ENCODE assay signal across 9 cellular contexts in the genomic region with DNA sequence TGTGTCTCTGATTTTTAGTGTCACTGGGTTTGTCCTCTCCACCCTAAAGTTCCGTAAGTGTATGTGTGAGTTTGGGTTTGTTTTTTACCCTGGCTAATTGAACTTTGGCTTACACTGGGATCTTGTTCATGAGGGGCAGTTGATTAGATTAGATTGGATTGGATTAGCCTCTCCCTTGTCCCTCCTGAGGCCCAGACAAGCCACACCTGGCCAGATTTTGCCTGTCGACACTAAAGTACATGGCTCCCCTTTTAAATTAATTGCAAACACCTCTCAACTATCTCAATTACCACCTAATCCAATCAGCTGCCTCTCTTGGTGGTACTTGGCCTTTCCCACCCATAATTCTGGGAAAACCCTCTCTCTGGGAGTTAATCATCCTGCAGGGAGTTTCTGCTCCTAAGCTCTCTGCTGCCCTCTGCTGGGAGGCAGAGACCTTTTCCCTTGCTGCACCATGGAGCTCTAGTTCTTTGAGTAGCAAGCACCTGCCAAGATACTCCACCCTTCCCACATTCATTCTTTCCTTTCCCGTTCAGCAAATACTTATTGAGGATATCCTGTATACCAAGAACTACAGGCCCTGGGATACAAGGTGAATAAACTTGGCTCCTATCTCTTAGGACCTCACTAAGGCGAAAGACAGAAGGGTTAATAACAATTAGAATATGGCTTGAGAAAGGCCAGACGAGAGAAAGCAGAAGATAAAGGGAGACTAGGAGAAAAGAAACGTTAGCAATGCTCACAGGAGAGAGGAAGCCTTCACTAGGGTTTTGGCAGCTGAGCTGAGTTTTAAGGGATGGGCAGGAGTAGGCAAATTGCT. TPM values are rescaled to one million over a fixed set of nuclear protein-coding genes. Genes with fewer than 3 reads are reported as not detected.
DNase-seq lines count a peak whose midpoint lies in the region; ATAC-seq lines count a peak whose summit lies in the region.
"Had no signal": no experiment of that assay in that cellular context is flagged by ENCODE, and none has a peak within 500 bp of the region (broad histone marks: within the 10 kb centered on the region; RNA-seq: fewer than 3 reads in every experiment).

No MANE protein-coding gene starts in this region.

- no peak overlapping the region for H3K4me3 Mint-ChIP-seq in central memory CD8-positive, alpha-beta T cell
- H3K4me3 Mint-ChIP-seq: stimulated activated naive CD8-positive, alpha-beta T cell treated with anti-CD3 and anti-CD28 coated beads, Interleukin-15, Interleukin-2, amounts not matched to agents 100 ng/mL and 50 ng/mL, for 24 hours had no signal

- DNase-seq in activated gamma-delta T cell treated with Interleukin-2 at 50 U/mL for 16 hours (peak; percentile 54), activated gamma-delta T cell (lab: John Stamatoyannopoulos, UW) (no peak), NCI-H2171 treated with DMSO at 0.1 percent for 48 hours (lab: John Stamatoyannopoulos, UW) (peak; percentile 77), left colon (peak; percentile 70 to 79)
- DNase-seq in activated CD4-positive, CD25-positive, alpha-beta regulatory T cell treated with anti-CD3 and anti-CD28 coated beads, Interleukin-2, amount 50 U/mL, for 72 hours, result peak; percentile 68
- DNase-seq in central memory CD8-positive, alpha-beta T cell (ENCODE audit: low spot score in 2 of 2), result peak; percentile 21 to 43
- peak; percentile 62 for DNase-seq in stimulated activated CD4-positive, alpha-beta T cell treated with anti-CD3 and anti-CD28 coated beads, Interleukin-4, amount 100 ng/mL, for 1 hour

- H3K9me3 Mint-ChIP-seq in central memory CD8-positive, alpha-beta T cell, result no peaks in the 10 kb centered on the region
- H3K9me3 Mint-ChIP-seq: stimulated activated naive CD8-positive, alpha-beta T cell treated with anti-CD3 and anti-CD28 coated beads, Interleukin-15, Interleukin-2, amounts not matched to agents 100 ng/mL and 50 ng/mL, for 24 hours had no signal

- peaks cover 45% of the 10 kb centered on the region for H3K27me3 Mint-ChIP-seq in central memory CD8-positive, alpha-beta T cell

- no peak for ATAC-seq in central memory CD8-positive, alpha-beta T cell (replicated peaks; ENCODE audit: extremely low read depth, poor library complexity, severe bottlenecking)
- ATAC-seq in left colon (peak; percentile 90), GM18868 (IDR thresholded peaks at IDR 0.05; ENCODE audit: unreplicated experiment) (no peak)

- no peaks in the 10 kb centered on the region for H3K36me3 Mint-ChIP-seq in central memory CD8-positive, alpha-beta T cell (ENCODE audit: insufficient read depth)

- intact Hi-C loops in left colon (cut with DNase I, micrococcal nuclease), result loop anchor here in 1 of 2 donors (5.0 kb wide), 1 partner anchor 198 kb away; no protein-coding TSS in a partner anchor

- no peaks in the 10 kb centered on the region for H3K4me1 Mint-ChIP-seq in central memory CD8-positive, alpha-beta T cell

- H3K27ac Mint-ChIP-seq in central memory CD8-positive, alpha-beta T cell (ENCODE audit: low read depth), result no peak overlapping the region
- H3K27ac Mint-ChIP-seq: stimulated activated naive CD8-positive, alpha-beta T cell treated with anti-CD3 and anti-CD28 coated beads, Interleukin-15, Interleukin-2, amounts not matched to agents 100 ng/mL and 50 ng/mL, for 24 hours had no signal

RNA-seq across cellular contexts. Expression of a gene that starts 60.0 kb away (rescaled TPM):
- total RNA-seq in left colon, result 10 to 100 TPM; 13.7 to 23.4 TPM
